ENCODE assay signal across 8 cellular contexts in genomic region chr11:90770007-90770406, GRCh38.
"Had no signal": no experiment of that assay in that cellular context is flagged by ENCODE, and none has a peak within 500 bp of the region (broad histone marks: within the 10 kb centered on the region; RNA-seq: fewer than 3 reads in every experiment).

No MANE protein-coding gene starts in this region.

- FAIRE-seq: HepG2 had no signal

- H3K36me3 ChIP-seq: HAP-1 had no signal

- DNase-seq: GM23248, GOT3, H7, HFFc6, KBM-7 had no signal

- H3K4me3 ChIP-seq: GM23248, HAP-1 had no signal

- H3K27ac ChIP-seq: GM23248, HL-60 had no signal

- H3K9ac ChIP-seq: GM23248 had no signal

- H2AFZ ChIP-seq: GM23248 had no signal
